ENCODE assay signal across 27 cellular contexts in genomic region chr7:83751217-83751616, GRCh38.
DNase-seq lines count a peak whose midpoint lies in the region; ATAC-seq, FAIRE-seq and TF ChIP-seq lines count a peak whose summit lies in the region.
"Had no signal": no experiment of that assay in that cellular context is flagged by ENCODE, and none has a peak within 500 bp of the region (broad histone marks: within the 10 kb centered on the region; RNA-seq: fewer than 3 reads in every experiment).

No MANE protein-coding gene starts in this region.

- no peaks in the 10 kb centered on the region for H3K4me1 Mint-ChIP-seq in activated T-helper 2 cell treated with anti-CD3 and anti-CD28 coated beads, Interferon-gamma antibody, Interleukin-2, Interleukin-4, amounts not matched to agents 10 μg/mL and 5 μg/mL and 100 μg/mL, durations not matched to agents 14 hours and 24 hours and 36 hours (ENCODE audit: low read depth)
- no peaks in the 10 kb centered on the region for H3K4me1 Mint-ChIP-seq in endothelial cell (ENCODE audit: unreplicated experiment)
- H3K4me1 Mint-ChIP-seq: stimulated activated effector memory CD8-positive, alpha-beta T cell treated with anti-CD3 and anti-CD28 coated beads, Interleukin-12 subunit alpha, Interleukin-12 subunit beta, amount 100 ng/mL, for 72 hours had no signal

- no peak for TF ChIP-seq CTCF in astrocyte of the spinal cord (IDR thresholded peaks at IDR 0.05; ENCODE audit: low read depth, low read length)
- TF ChIP-seq CTCF in fibroblast of the aortic adventitia (IDR thresholded peaks at IDR 0.05; ENCODE audit: insufficient read depth, low read length): no peak
- TF ChIP-seq CTCF in endothelial cell (IDR thresholded peaks at IDR 0.05; ENCODE audit: unreplicated experiment): no peak
- no peak for TF ChIP-seq CTCF in RWPE1 (conservative IDR thresholded peaks at IDR 0.05; ENCODE audit: low read depth)
- no peak for TF ChIP-seq CTCF in pancreas (IDR thresholded peaks at IDR 0.05)

- CTCF ChIA-PET in RWPE1 (lab: Yijun Ruan, JAX): interaction anchor here (0.6 kb wide), 1 partner anchor 941 kb away, joined by 3 read pairs; no protein-coding TSS in a partner anchor

- H3K27me3 Mint-ChIP-seq in activated T-helper 2 cell treated with anti-CD3 and anti-CD28 coated beads, Interferon-gamma antibody, Interleukin-2, Interleukin-4, amounts not matched to agents 10 μg/mL and 5 μg/mL and 100 μg/mL, durations not matched to agents 14 hours and 24 hours and 36 hours (ENCODE audit: low read depth): no peaks in the 10 kb centered on the region
- H3K27me3 Mint-ChIP-seq in endothelial cell (ENCODE audit: unreplicated experiment): no peaks in the 10 kb centered on the region

- no peaks in the 10 kb centered on the region for H3K4me1 ChIP-seq in pancreas
- H3K4me1 ChIP-seq: BLaER1 treated with 17β-estradiol and CSF1 and Interleukin-3, amounts not matched to agents 10 nM and 100 nM; Caco-2; gastrocnemius medialis; upper lobe of right lung had no signal

- H3K4me3 ChIP-seq in astrocyte of the spinal cord (ENCODE audit: low read depth, low read length) (no peak overlapping the region), fibroblast of the aortic adventitia (ENCODE audit: low read depth, low read length) (no peak overlapping the region), pancreas (no peak overlapping the region)
- H3K4me3 ChIP-seq: BLaER1 treated with 17β-estradiol and CSF1 and Interleukin-3, amounts not matched to agents 10 nM and 100 nM; gastrocnemius medialis; lung; skin epidermis; upper lobe of right lung had no signal

- no peak overlapping the region for H3K27ac ChIP-seq in RWPE1
- no peak overlapping the region for H3K27ac ChIP-seq in pancreas
- H3K27ac ChIP-seq: BLaER1 treated with 17β-estradiol and CSF1 and Interleukin-3, amounts not matched to agents 10 nM and 100 nM; gastrocnemius medialis; skin epidermis; upper lobe of right lung had no signal

- H3K27ac Mint-ChIP-seq in activated T-helper 2 cell treated with anti-CD3 and anti-CD28 coated beads, Interferon-gamma antibody, Interleukin-2, Interleukin-4, amounts not matched to agents 10 μg/mL and 5 μg/mL and 100 μg/mL, durations not matched to agents 14 hours and 24 hours and 36 hours: no peak overlapping the region
- H3K27ac Mint-ChIP-seq in endothelial cell (ENCODE audit: unreplicated experiment): no peak overlapping the region
- H3K27ac Mint-ChIP-seq: stimulated activated effector memory CD8-positive, alpha-beta T cell treated with anti-CD3 and anti-CD28 coated beads, Interleukin-12 subunit alpha, Interleukin-12 subunit beta, amount 100 ng/mL, for 72 hours had no signal

- DNase-seq in HCEC 1CT (peak; percentile 18), astrocyte of the spinal cord (ENCODE audit: low read depth, low spot score) (peak; percentile 75), fibroblast of the aortic adventitia (ENCODE audit: low read depth) (peak; percentile 2), renal cortical epithelial cell (ENCODE audit: low read depth) (peak; percentile 23), endothelial cell (ENCODE audit: low spot score) (no peak), RWPE1 (ENCODE audit: low spot score) (no peak), pancreas (no peak)
- DNase-seq in activated T-helper 2 cell treated with anti-CD3 and anti-CD28 coated beads, Interferon-gamma antibody, Interleukin-2, Interleukin-4, amounts not matched to agents 10 μg/mL and 5 μg/mL and 100 μg/mL, durations not matched to agents 14 hours and 24 hours and 36 hours (ENCODE audit: low spot score): no peak
- DNase-seq: activated CD4-positive, CD25-positive, alpha-beta regulatory T cell treated with anti-CD3 and anti-CD28 coated beads, Interleukin-2, amount 50 U/mL, for 72 hours; activated gamma-delta T cell treated with Interleukin-2 at 50 U/mL for 16 hours; Caco-2; caudate nucleus; dermis blood vessel endothelial cell; DMS79 treated with DMSO at 0.1 percent for 48 hours; gastrocnemius medialis; kidney; MV-4-11; NCI-H2171; stimulated activated CD4-positive, alpha-beta T cell treated with anti-CD3 and anti-CD28 coated beads, Interleukin-2, amount 100 ng/mL, for 48 hours; substantia nigra; T-helper 1 cell; upper lobe of right lung had no signal

- 81 to 95% methylated on average over 1 of the region's 1 CpG for WGBS in pancreas, 2 donors

- POLR2A ChIA-PET in RWPE1 (lab: Yijun Ruan, JAX; ENCODE audit: low non-redundant PET): no interaction called here

- H3K4me3 Mint-ChIP-seq in activated T-helper 2 cell treated with anti-CD3 and anti-CD28 coated beads, Interferon-gamma antibody, Interleukin-2, Interleukin-4, amounts not matched to agents 10 μg/mL and 5 μg/mL and 100 μg/mL, durations not matched to agents 14 hours and 24 hours and 36 hours (ENCODE audit: low read depth): no peak overlapping the region
- H3K4me3 Mint-ChIP-seq in endothelial cell (ENCODE audit: unreplicated experiment): no peak overlapping the region
- H3K4me3 Mint-ChIP-seq: stimulated activated effector memory CD8-positive, alpha-beta T cell treated with anti-CD3 and anti-CD28 coated beads, Interleukin-12 subunit alpha, Interleukin-12 subunit beta, amount 100 ng/mL, for 72 hours had no signal

- no peaks in the 10 kb centered on the region for H3K36me3 ChIP-seq in pancreas
- H3K36me3 ChIP-seq: BLaER1 treated with 17β-estradiol and CSF1 and Interleukin-3, amounts not matched to agents 10 nM and 100 nM; gastrocnemius medialis; upper lobe of right lung had no signal

- H3K36me3 Mint-ChIP-seq in activated T-helper 2 cell treated with anti-CD3 and anti-CD28 coated beads, Interferon-gamma antibody, Interleukin-2, Interleukin-4, amounts not matched to agents 10 μg/mL and 5 μg/mL and 100 μg/mL, durations not matched to agents 14 hours and 24 hours and 36 hours (ENCODE audit: low read depth): no peaks in the 10 kb centered on the region
- peaks cover 3% of the 10 kb centered on the region for H3K36me3 Mint-ChIP-seq in endothelial cell (ENCODE audit: low read depth, unreplicated experiment)
- H3K36me3 Mint-ChIP-seq: stimulated activated effector memory CD8-positive, alpha-beta T cell treated with anti-CD3 and anti-CD28 coated beads, Interleukin-12 subunit alpha, Interleukin-12 subunit beta, amount 100 ng/mL, for 72 hours had no signal

- in situ Hi-C loops in astrocyte of the spinal cord (cut with HindIII; ENCODE audit: low sequenced_read_pairs): no loop called here

- no peaks in the 10 kb centered on the region for H3K27me3 ChIP-seq in pancreas
- H3K27me3 ChIP-seq: BLaER1 treated with 17β-estradiol and CSF1 and Interleukin-3, amounts not matched to agents 10 nM and 100 nM; gastrocnemius medialis; upper lobe of right lung had no signal

- no peak for FAIRE-seq in pancreas (lab: Jason Lieb, UNC)
- FAIRE-seq: GM12891 had no signal

- peaks cover 11% of the 10 kb centered on the region for H3K9me3 Mint-ChIP-seq in activated T-helper 2 cell treated with anti-CD3 and anti-CD28 coated beads, Interferon-gamma antibody, Interleukin-2, Interleukin-4, amounts not matched to agents 10 μg/mL and 5 μg/mL and 100 μg/mL, durations not matched to agents 14 hours and 24 hours and 36 hours
- peaks cover 5% of the 10 kb centered on the region for H3K9me3 Mint-ChIP-seq in endothelial cell (ENCODE audit: unreplicated experiment)

- intact Hi-C loops in activated T-helper 2 cell treated with anti-CD3 and anti-CD28 coated beads, Interferon-gamma antibody, Interleukin-2, Interleukin-4, amounts not matched to agents 10 μg/mL and 5 μg/mL and 100 μg/mL, durations not matched to agents 14 hours and 24 hours and 36 hours (cut with micrococcal nuclease): no loop called here
- intact Hi-C loops in pancreas (cut with DNase I): no loop called here

- H3K9me3 ChIP-seq in pancreas: no peaks in the 10 kb centered on the region
- H3K9me3 ChIP-seq: Caco-2, gastrocnemius medialis, upper lobe of right lung had no signal

- no peak for ATAC-seq in pancreas
- ATAC-seq: gastrocnemius medialis; stimulated activated effector memory CD8-positive, alpha-beta T cell treated with anti-CD3 and anti-CD28 coated beads, Interleukin-12 subunit alpha, Interleukin-12 subunit beta, amount 100 ng/mL, for 72 hours; upper lobe of right lung had no signal

Comparison
In these comparisons a context has a peak if more than half of its experiments do, and no peak if none do; other contexts are left out.
1. DNase-seq: peak in HCEC 1CT (single experiment), astrocyte of the spinal cord (single experiment), fibroblast of the aortic adventitia (single experiment) and renal cortical epithelial cell (single experiment); none in activated T-helper 2 cell treated with anti-CD3 and anti-CD28 coated beads, Interferon-gamma antibody, Interleukin-2, Interleukin-4, amounts not matched to agents 10 μg/mL and 5 μg/mL and 100 μg/mL, durations not matched to agents 14 hours and 24 hours and 36 hours (single experiment), endothelial cell (single experiment), RWPE1 (single experiment) and pancreas (0 of 6).